Comparison of ENCODE assay signal across 1 cellular context in the genomic region with DNA sequence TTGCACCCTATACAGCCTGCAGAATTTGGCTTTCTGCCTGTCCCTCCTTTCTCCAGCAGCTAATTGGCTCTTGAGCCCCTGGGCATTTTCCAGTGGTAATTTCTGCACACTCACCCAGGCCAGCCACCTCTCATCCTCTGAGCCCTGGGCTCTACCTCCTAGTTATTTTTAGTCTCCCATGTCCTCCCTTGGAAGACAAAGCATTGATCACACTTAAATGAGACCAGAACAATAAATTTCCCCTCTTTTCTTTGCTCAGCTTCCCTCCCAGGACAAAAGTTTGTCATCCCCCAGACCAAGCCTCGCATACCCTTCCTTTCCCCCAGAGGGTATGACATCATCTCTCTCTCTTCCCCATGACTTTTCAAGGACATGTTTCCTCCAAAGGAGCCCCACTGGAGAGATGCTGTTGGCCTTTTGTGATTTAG.
TF ChIP-seq lines count a peak whose summit lies in the region.

No MANE protein-coding gene starts in this region.

TF ChIP-seq in GM23338, 12 proteins besides CTCF, POLR2A, EP300 and RAD21 (continued from another document):
- TF ChIP-seq ZNF462 (CRISPR knock-in tag; IDR thresholded peaks at IDR 0.05), result no peak
- no peak for TF ChIP-seq EZH2phosphoT487 (IDR thresholded peaks at IDR 0.05; ENCODE audit: unreplicated experiment)
TF ChIP-seq in GM23338: peak in this region for 0.
